Comparison of ENCODE assay signal across 21 cellular contexts in the genomic region with DNA sequence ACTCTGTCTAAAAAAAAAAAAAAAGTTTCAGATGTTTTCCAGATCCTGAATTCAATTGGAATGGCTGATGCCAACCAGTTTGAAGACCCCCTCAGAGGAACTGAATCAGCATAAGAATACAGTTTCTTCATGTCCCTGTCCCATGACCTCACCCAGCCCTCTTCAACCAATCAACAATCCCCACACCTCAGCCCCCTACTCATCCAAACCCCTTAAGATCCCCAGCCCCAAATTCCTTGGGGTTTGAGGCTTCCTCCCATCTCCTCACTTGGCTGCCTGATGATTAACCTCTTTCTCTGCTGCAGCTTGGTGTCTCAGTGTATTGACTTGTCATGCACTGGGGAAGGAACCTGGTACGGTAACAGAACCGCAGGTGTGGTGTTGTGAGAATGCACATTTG.
"Had no signal": no experiment of that assay in that cellular context is flagged by ENCODE, and none has a peak within 500 bp of the region (broad histone marks: within the 10 kb centered on the region; RNA-seq: fewer than 3 reads in every experiment).

No MANE protein-coding gene starts in this region.

- H3K36me3 ChIP-seq: breast epithelium, SJCRH30 had no signal

- H3K4me1 ChIP-seq: SJCRH30 had no signal

- H3K27me3 ChIP-seq: breast epithelium, SJCRH30 had no signal

- DNase-seq: activated CD4-positive, alpha-beta T cell treated with anti-CD3 and anti-CD28 coated beads for 48 hours; activated CD4-positive, alpha-beta T cell treated with anti-CD3 and anti-CD28 coated beads, Interleukin-2, amount 50 U/mL, for 4 hours; activated CD4-positive, CD25-positive, alpha-beta regulatory T cell treated with anti-CD3 and anti-CD28 coated beads, Interleukin-2, amount 50 U/mL, for 72 hours; activated CD8-positive, alpha-beta T cell treated with anti-CD3 and anti-CD28 coated beads, Interleukin-2, amount 10 ng/mL, durations not matched to agents 7 days and 5 days; activated effector memory CD4-positive, alpha-beta T cell treated with Interleukin-2 at 50 U/mL for 16 hours; activated naive CD4-positive, alpha-beta T cell; activated T-cell treated with anti-CD3 and anti-CD28 coated beads, Interleukin-2, amount 50 U/mL, for 24 hours; aorta; caudate nucleus; KG1; NCI-H1092; NCI-H1417; NCI-H1930; NCI-H2107; NCI-H2171 treated with DMSO at 0.1 percent for 48 hours; NCI-H526; NCI-H82; Right ventricle myocardium superior; SJCRH30 had no signal

- H3K9me3 ChIP-seq: breast epithelium, SJCRH30 had no signal

- H3K27ac ChIP-seq: breast epithelium, RWPE1, SJCRH30 had no signal

- H3K4me3 ChIP-seq: breast epithelium, SJCRH30 had no signal

- ATAC-seq: activated CD8-positive, alpha-beta T cell treated with anti-CD3 and anti-CD28 coated beads, Interleukin-2, amount 10 ng/mL, durations not matched to agents 7 days and 5 days had no signal
